Comparison of ENCODE assay signal across 18 cellular contexts in genomic region chr5:83172655-83173054, GRCh38.
"Had no signal": no experiment of that assay in that cellular context is flagged by ENCODE, and none has a peak within 500 bp of the region (broad histone marks: within the 10 kb centered on the region; RNA-seq: fewer than 3 reads in every experiment).

No MANE protein-coding gene starts in this region.

- H3K27me3 ChIP-seq: gastroesophageal sphincter, heart right ventricle, neural progenitor cell, ovary, suprapubic skin, upper lobe of left lung had no signal

- H3K9me3 ChIP-seq: gastroesophageal sphincter, heart right ventricle, lower lobe of right lung, ovary, suprapubic skin, upper lobe of left lung had no signal

- H3K27ac ChIP-seq: gastroesophageal sphincter, heart right ventricle, lower lobe of right lung, neural progenitor cell, ovary, suprapubic skin, upper lobe of left lung had no signal

- DNase-seq: activated CD4-positive, alpha-beta T cell treated with anti-CD3 and anti-CD28 coated beads, Interleukin-2, amount 10 ng/mL, durations not matched to agents 24 days and 14 days; activated CD4-positive, CD25-positive, alpha-beta regulatory T cell; activated CD8-positive, alpha-beta memory T cell treated with anti-CD3 and anti-CD28 coated beads for 24 hours; activated naive CD4-positive, alpha-beta T cell treated with Interleukin-2 at 50 U/mL for 16 hours; aorta; endodermal cell; heart right ventricle; left cardiac atrium; lower lobe of right lung; ovary; retina; stimulated activated naive CD4-positive, alpha-beta T cell; upper lobe of left lung had no signal

- H3K4me3 ChIP-seq: gastroesophageal sphincter, heart right ventricle, lower lobe of right lung, neural progenitor cell, ovary, suprapubic skin, upper lobe of left lung had no signal

- H3K4me1 Mint-ChIP-seq: activated CD4-positive, alpha-beta T cell treated with anti-CD3 and anti-CD28 coated beads, Interleukin-2, amount 10 ng/mL, durations not matched to agents 24 days and 14 days had no signal

- H3K36me3 Mint-ChIP-seq: neural progenitor cell had no signal

- H3K4me3 Mint-ChIP-seq: activated CD4-positive, alpha-beta T cell treated with anti-CD3 and anti-CD28 coated beads, Interleukin-2, amount 10 ng/mL, durations not matched to agents 24 days and 14 days; endodermal cell; neural progenitor cell; T-helper 2 cell treated with Interferon-gamma antibody and Interleukin-4, amounts not matched to agents 5 μg/mL and 100 μg/mL, for 36 hours had no signal

- H3K27me3 Mint-ChIP-seq: activated CD4-positive, alpha-beta T cell treated with anti-CD3 and anti-CD28 coated beads, Interleukin-2, amount 10 ng/mL, durations not matched to agents 24 days and 14 days had no signal

- H2AFZ ChIP-seq: neural progenitor cell had no signal

- H3K4me2 ChIP-seq: neural progenitor cell had no signal

- H3K9ac ChIP-seq: neural progenitor cell had no signal

- H3K9me3 Mint-ChIP-seq: activated CD4-positive, alpha-beta T cell treated with anti-CD3 and anti-CD28 coated beads, Interleukin-2, amount 10 ng/mL, durations not matched to agents 24 days and 14 days; endodermal cell; neural progenitor cell; T-helper 2 cell treated with Interferon-gamma antibody and Interleukin-4, amounts not matched to agents 5 μg/mL and 100 μg/mL, for 36 hours had no signal

- ATAC-seq: esophagus mucosa, gastroesophageal sphincter, left cardiac atrium, lower lobe of right lung had no signal

- H3K36me3 ChIP-seq: gastroesophageal sphincter, heart right ventricle, lower lobe of right lung, neural progenitor cell, ovary, suprapubic skin, upper lobe of left lung had no signal

- H3K4me1 ChIP-seq: gastroesophageal sphincter, lower lobe of right lung, suprapubic skin, upper lobe of left lung had no signal

- H3K27ac Mint-ChIP-seq: activated CD4-positive, alpha-beta T cell treated with anti-CD3 and anti-CD28 coated beads, Interleukin-2, amount 10 ng/mL, durations not matched to agents 24 days and 14 days; endodermal cell; neural progenitor cell; T-helper 2 cell treated with Interferon-gamma antibody and Interleukin-4, amounts not matched to agents 5 μg/mL and 100 μg/mL, for 36 hours had no signal
